Comparison of ENCODE assay signal across 7 cellular contexts in genomic region chr6:139363797-139364196, GRCh38. TPM values are rescaled to one million over a fixed set of nuclear protein-coding genes. Genes with fewer than 3 reads are reported as not detected.
DNase-seq lines count a peak whose midpoint lies in the region; ATAC-seq and TF ChIP-seq lines count a peak whose summit lies in the region.
"Not testable (repeated sequence)": the region's sequence is repeated elsewhere in the genome, so short reads cannot be mapped to it uniquely, and the experiment has no call there.

No MANE protein-coding gene starts in this region.

- not testable (repeated sequence) for TF ChIP-seq CTCF in CD8-positive, alpha-beta T cell (IDR thresholded peaks at IDR 0.05); SU-DHL-6 (IDR thresholded peaks at IDR 0.05; ENCODE audit: insufficient read depth, low read length, poor library complexity, severe bottlenecking); natural killer cell (IDR thresholded peaks at IDR 0.05)

- not testable (repeated sequence) for H3K9me3 Mint-ChIP-seq in CD8-positive, alpha-beta T cell; activated CD4-positive, alpha-beta T cell treated with anti-CD3 and anti-CD28 coated beads for 36 hours (ENCODE audit: low read depth); activated T-helper 1 cell treated with anti-CD3 and anti-CD28 coated beads, Interleukin-12 subunit alpha, Interleukin-12 subunit beta, Interleukin-2, Interleukin-4 antibody, amounts not matched to agents 30 ng/mL and 10 ng/mL and 1 ng/mL, durations not matched to agents 14 hours and 24 hours and 36 hours; dendritic cell treated with granulocyte-macrophage colony-stimulating factor and Interleukin-4, amounts not matched to agents 40 ng/mL and 50 ng/mL, for 4 days; natural killer cell

- not testable (repeated sequence) for H3K36me3 ChIP-seq in CD8-positive, alpha-beta T cell (ENCODE audit: insufficient read depth, low read length); KOPT-K1 (ENCODE audit: insufficient read depth, low read length); SU-DHL-6 (ENCODE audit: low read length)

- H3F3A ChIP-seq in SU-DHL-6 (ENCODE audit: insufficient read depth): peaks cover 33% of the 10 kb centered on the region

- not testable (repeated sequence) for H3K36me3 Mint-ChIP-seq in CD8-positive, alpha-beta T cell; activated CD4-positive, alpha-beta T cell treated with anti-CD3 and anti-CD28 coated beads for 36 hours (ENCODE audit: low read depth); activated T-helper 1 cell treated with anti-CD3 and anti-CD28 coated beads, Interleukin-12 subunit alpha, Interleukin-12 subunit beta, Interleukin-2, Interleukin-4 antibody, amounts not matched to agents 30 ng/mL and 10 ng/mL and 1 ng/mL, durations not matched to agents 14 hours and 24 hours and 36 hours (ENCODE audit: low read depth); dendritic cell treated with granulocyte-macrophage colony-stimulating factor and Interleukin-4, amounts not matched to agents 40 ng/mL and 50 ng/mL, for 4 days (ENCODE audit: low read depth); natural killer cell

- POLR2A ChIA-PET in CD8-positive, alpha-beta T cell (lab: Charles Lee): interaction anchor here (1.1 to 1.7 kb wide), 5 partner anchors 10 to 238 kb away, joined by 3 to 14 read pairs (median 10); partner anchors contain the start of gene CITED2
- POLR2A ChIA-PET in activated CD4-positive, alpha-beta T cell treated with anti-CD3 and anti-CD28 coated beads for 36 hours (lab: Charles Lee): interaction anchor here (0.6 to 1.1 kb wide), 3 partner anchors 73 to 394 kb away, joined by 3 to 4 read pairs (median 3); no protein-coding TSS in a partner anchor

- peak overlapping the region; percentile 19 for H3K4me3 Mint-ChIP-seq in CD8-positive, alpha-beta T cell
- H3K4me3 Mint-ChIP-seq in activated CD4-positive, alpha-beta T cell treated with anti-CD3 and anti-CD28 coated beads for 36 hours; activated T-helper 1 cell treated with anti-CD3 and anti-CD28 coated beads, Interleukin-12 subunit alpha, Interleukin-12 subunit beta, Interleukin-2, Interleukin-4 antibody, amounts not matched to agents 30 ng/mL and 10 ng/mL and 1 ng/mL, durations not matched to agents 14 hours and 24 hours and 36 hours; dendritic cell treated with granulocyte-macrophage colony-stimulating factor and Interleukin-4, amounts not matched to agents 40 ng/mL and 50 ng/mL, for 4 days: not testable (repeated sequence)
- H3K4me3 Mint-ChIP-seq in natural killer cell: peak overlapping the region; percentile 10

- not testable (repeated sequence) for H3K27ac ChIP-seq in CD8-positive, alpha-beta T cell (ENCODE audit: low read depth, low read length)
- peak overlapping the region; percentile 38 for H3K27ac ChIP-seq in KOPT-K1 (ENCODE audit: low read depth, low read length, poor library complexity, severe bottlenecking)
- H3K27ac ChIP-seq in SU-DHL-6 (ENCODE audit: low read depth, low read length): peak overlapping the region; percentile 90

- intact Hi-C loops in CD8-positive, alpha-beta T cell (cut with DNase I, micrococcal nuclease): loop anchor here (1.0 to 10.0 kb wide), 12 partner anchors 39 to 771 kb away; partner anchors contain the start of genes TXLNB (in 2 of the 2) and REPS1 (in 1 of the 2)
- intact Hi-C loops in activated CD4-positive, alpha-beta T cell treated with anti-CD3 and anti-CD28 coated beads for 36 hours (cut with DNase I, micrococcal nuclease): loop anchor here (1.0 to 2.0 kb wide), 7 partner anchors 144 to 775 kb away; partner anchors contain the start of gene ABRACL (in 1 of the 2)
- intact Hi-C loops in activated T-helper 1 cell treated with anti-CD3 and anti-CD28 coated beads, Interleukin-12 subunit alpha, Interleukin-12 subunit beta, Interleukin-2, Interleukin-4 antibody, amounts not matched to agents 30 ng/mL and 10 ng/mL and 1 ng/mL, durations not matched to agents 14 hours and 24 hours and 36 hours (cut with micrococcal nuclease): loop anchor here (1.0 to 10.0 kb wide), 10 partner anchors 43 to 775 kb away; partner anchors contain the start of genes ABRACL and REPS1
- intact Hi-C loops in dendritic cell treated with granulocyte-macrophage colony-stimulating factor and Interleukin-4, amounts not matched to agents 40 ng/mL and 50 ng/mL, for 4 days (cut with micrococcal nuclease): loop anchor here (1.0 to 5.0 kb wide), 4 partner anchors 66 to 547 kb away; no protein-coding TSS in a partner anchor
- intact Hi-C loops in natural killer cell (cut with micrococcal nuclease): loop anchor here (1.0 to 5.0 kb wide), 4 partner anchors 144 to 547 kb away; partner anchors contain the start of gene REPS1

- H3K9me3 ChIP-seq in CD8-positive, alpha-beta T cell (ENCODE audit: low read length); KOPT-K1 (ENCODE audit: insufficient read depth, low read length, poor library complexity, severe bottlenecking); SU-DHL-6 (ENCODE audit: insufficient read depth, low read length): not testable (repeated sequence)

- ATAC-seq in CD8-positive, alpha-beta T cell: peak; percentile 11
- not testable (repeated sequence) for ATAC-seq in activated CD4-positive, alpha-beta T cell treated with anti-CD3 and anti-CD28 coated beads for 36 hours
- ATAC-seq in natural killer cell: peak in 2 of 3 donors; percentile 26 to 47

- H3K4me1 Mint-ChIP-seq in CD8-positive, alpha-beta T cell (ENCODE audit: low read depth): peaks cover 41% of the 10 kb centered on the region
- H3K4me1 Mint-ChIP-seq in activated CD4-positive, alpha-beta T cell treated with anti-CD3 and anti-CD28 coated beads for 36 hours: peaks cover 25% of the 10 kb centered on the region
- peaks cover 47% of the 10 kb centered on the region for H3K4me1 Mint-ChIP-seq in activated T-helper 1 cell treated with anti-CD3 and anti-CD28 coated beads, Interleukin-12 subunit alpha, Interleukin-12 subunit beta, Interleukin-2, Interleukin-4 antibody, amounts not matched to agents 30 ng/mL and 10 ng/mL and 1 ng/mL, durations not matched to agents 14 hours and 24 hours and 36 hours (ENCODE audit: low read depth)
- H3K4me1 Mint-ChIP-seq in dendritic cell treated with granulocyte-macrophage colony-stimulating factor and Interleukin-4, amounts not matched to agents 40 ng/mL and 50 ng/mL, for 4 days (ENCODE audit: low read depth): peaks cover 45% of the 10 kb centered on the region
- peaks cover 33 to 35% of the 10 kb centered on the region in 2 donors for H3K4me1 Mint-ChIP-seq in natural killer cell

- H3K9ac ChIP-seq in SU-DHL-6 (ENCODE audit: low read length): not testable (repeated sequence)

- H3K4me3 ChIP-seq in CD8-positive, alpha-beta T cell (ENCODE audit: low read depth, low read length); SU-DHL-6 (ENCODE audit: insufficient read depth, low read length, poor library complexity, severe bottlenecking): not testable (repeated sequence)

- H3K79me2 ChIP-seq in SU-DHL-6 (ENCODE audit: insufficient read depth, low read length): not testable (repeated sequence)

- H3K4me2 ChIP-seq in SU-DHL-6 (ENCODE audit: low read depth, low read length, poor library complexity, severe bottlenecking): not testable (repeated sequence)

- not testable (repeated sequence) for H3K27me3 ChIP-seq in CD8-positive, alpha-beta T cell (ENCODE audit: insufficient read depth, low read length); SU-DHL-6 (ENCODE audit: low read length)

- CTCF ChIA-PET in CD8-positive, alpha-beta T cell (lab: Charles Lee): interaction anchor here (1.0 to 3.8 kb wide), 25 partner anchors 10 to 548 kb away, joined by 3 to 131 read pairs (median 5); partner anchors contain the start of genes CITED2, REPS1 and TXLNB
- CTCF ChIA-PET in activated CD4-positive, alpha-beta T cell treated with anti-CD3 and anti-CD28 coated beads for 36 hours (lab: Charles Lee): interaction anchor here (0.8 to 3.6 kb wide), 38 partner anchors 8 to 590 kb away, joined by 3 to 113 read pairs (median 6); partner anchors contain the start of genes CCDC28A, CITED2 and TXLNB

- H3K4me1 ChIP-seq in CD8-positive, alpha-beta T cell (ENCODE audit: insufficient read depth, low read length): not testable (repeated sequence)

- DNase-seq in CD8-positive, alpha-beta T cell; activated CD4-positive, alpha-beta T cell treated with anti-CD3 and anti-CD28 coated beads for 36 hours; activated T-helper 1 cell treated with anti-CD3 and anti-CD28 coated beads, Interleukin-12 subunit alpha, Interleukin-12 subunit beta, Interleukin-2, Interleukin-4 antibody, amounts not matched to agents 30 ng/mL and 10 ng/mL and 1 ng/mL, durations not matched to agents 14 hours and 24 hours and 36 hours (ENCODE audit: low spot score); natural killer cell: not testable (repeated sequence)

- not testable (repeated sequence) for H3K27me3 Mint-ChIP-seq in CD8-positive, alpha-beta T cell (ENCODE audit: low read depth); activated CD4-positive, alpha-beta T cell treated with anti-CD3 and anti-CD28 coated beads for 36 hours; activated T-helper 1 cell treated with anti-CD3 and anti-CD28 coated beads, Interleukin-12 subunit alpha, Interleukin-12 subunit beta, Interleukin-2, Interleukin-4 antibody, amounts not matched to agents 30 ng/mL and 10 ng/mL and 1 ng/mL, durations not matched to agents 14 hours and 24 hours and 36 hours (ENCODE audit: insufficient read depth); dendritic cell treated with granulocyte-macrophage colony-stimulating factor and Interleukin-4, amounts not matched to agents 40 ng/mL and 50 ng/mL, for 4 days; natural killer cell (ENCODE audit: low read depth in 2 of 2)

- not testable (repeated sequence) for H4K20me1 ChIP-seq in SU-DHL-6 (ENCODE audit: low read depth, low read length)

- H3K9me2 ChIP-seq in SU-DHL-6 (replicated peaks; ENCODE audit: insufficient read depth, low read length): not testable (repeated sequence)

- not testable (repeated sequence) for H2AFZ ChIP-seq in SU-DHL-6 (ENCODE audit: low read depth, low read length, severe bottlenecking)

- H3K27ac Mint-ChIP-seq in CD8-positive, alpha-beta T cell: not testable (repeated sequence)
- H3K27ac Mint-ChIP-seq in activated CD4-positive, alpha-beta T cell treated with anti-CD3 and anti-CD28 coated beads for 36 hours: peak overlapping the region; percentile 22
- H3K27ac Mint-ChIP-seq in activated T-helper 1 cell treated with anti-CD3 and anti-CD28 coated beads, Interleukin-12 subunit alpha, Interleukin-12 subunit beta, Interleukin-2, Interleukin-4 antibody, amounts not matched to agents 30 ng/mL and 10 ng/mL and 1 ng/mL, durations not matched to agents 14 hours and 24 hours and 36 hours: peak overlapping the region; percentile 35
- H3K27ac Mint-ChIP-seq in dendritic cell treated with granulocyte-macrophage colony-stimulating factor and Interleukin-4, amounts not matched to agents 40 ng/mL and 50 ng/mL, for 4 days: peak overlapping the region; percentile 43
- H3K27ac Mint-ChIP-seq in natural killer cell: peak overlapping the region; percentile 3 to 64

RNA-seq across cellular contexts. Expression of gene CITED2, which starts 10.7 kb away (rescaled TPM):
- 100 to 1,000 TPM; 138 to 141 TPM for total RNA-seq in CD8-positive, alpha-beta T cell
- total RNA-seq in activated CD4-positive, alpha-beta T cell treated with anti-CD3 and anti-CD28 coated beads for 36 hours: 10 to 100 TPM; 45.1 to 58.1 TPM
- total RNA-seq in activated T-helper 1 cell treated with anti-CD3 and anti-CD28 coated beads, Interleukin-12 subunit alpha, Interleukin-12 subunit beta, Interleukin-2, Interleukin-4 antibody, amounts not matched to agents 30 ng/mL and 10 ng/mL and 1 ng/mL, durations not matched to agents 14 hours and 24 hours and 36 hours: 72.5 and 73.7 TPM in 2 replicates
- total RNA-seq in natural killer cell: 100 to 1,000 TPM in 2 of 3 donors, 10 to 100 TPM in 1; 89.8 to 152 (median 112) TPM
